In the genomic region with DNA sequence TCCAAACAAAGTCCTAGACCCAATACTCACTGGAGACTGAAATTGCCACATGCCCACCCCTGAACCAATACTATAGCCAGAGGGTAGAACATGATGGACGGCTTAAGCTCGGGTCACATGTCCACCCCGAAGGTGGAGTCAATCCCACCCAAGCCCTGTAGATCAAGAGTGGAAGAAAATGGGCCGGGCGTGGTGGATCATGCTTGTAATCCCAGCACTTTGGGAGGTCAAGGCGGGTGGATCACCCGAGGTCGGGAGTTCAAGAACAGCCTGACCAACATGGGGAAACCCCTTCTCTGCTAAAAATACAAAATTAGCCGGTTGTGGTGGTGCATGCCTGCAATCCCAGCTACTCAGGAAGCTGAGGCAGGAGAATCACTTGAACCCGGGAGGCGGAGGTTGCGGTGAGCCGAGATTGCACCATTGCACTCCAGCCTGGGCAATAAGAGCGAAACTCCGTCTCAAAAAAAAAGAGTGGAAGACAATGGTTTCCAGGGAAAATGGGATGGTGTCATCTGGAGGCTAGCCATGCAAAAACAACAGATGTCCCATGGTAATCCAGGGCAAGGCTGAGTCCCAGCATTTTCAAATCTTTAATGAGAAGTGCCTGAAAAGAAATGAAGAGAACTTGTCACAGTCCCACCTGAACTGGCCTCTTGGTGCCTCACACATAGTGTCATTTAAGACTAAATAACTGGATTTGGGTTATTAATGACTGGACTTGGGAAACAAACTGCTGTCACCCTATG, we compare ENCODE assay signal across 21 cellular contexts. TPM values are rescaled to one million over a fixed set of nuclear protein-coding genes. Genes with fewer than 3 reads are reported as not detected.
DNase-seq lines count a peak whose midpoint lies in the region; ATAC-seq and TF ChIP-seq lines count a peak whose summit lies in the region.
"Had no signal": no experiment of that assay in that cellular context is flagged by ENCODE, and none has a peak within 500 bp of the region (broad histone marks: within the 10 kb centered on the region; RNA-seq: fewer than 3 reads in every experiment).

No MANE protein-coding gene starts in this region.

- POLR2A ChIA-PET in PC-9 (lab: Charles Lee; ENCODE audit: unreplicated experiment), result no interaction called here

- no peaks in the 10 kb centered on the region for H4K20me1 ChIP-seq in PC-9 (ENCODE audit: insufficient read depth)

- H3K9me2 ChIP-seq in PC-9 (ENCODE audit: insufficient read depth), result no peaks in the 10 kb centered on the region

- no peaks in the 10 kb centered on the region for H3K4me1 ChIP-seq in PC-9 (replicated peaks; ENCODE audit: insufficient read depth)

- H2AFZ ChIP-seq in PC-9, result no peak overlapping the region

- CTCF ChIA-PET in PC-9 (lab: Charles Lee), result no interaction called here

- H3K27ac ChIP-seq in coronary artery (no peak overlapping the region), PC-9 (no peak overlapping the region)
- H3K27ac ChIP-seq: KMS-11, Peyer's patch had no signal

- no TSS peak for BruUV-seq in PC-9 (replicated peaks; lab: Mats Ljungman, UMichigan)

- H3K79me2 ChIP-seq in PC-9 (ENCODE audit: low read depth), result no peaks in the 10 kb centered on the region

- ATAC-seq in GM18868 (IDR thresholded peaks at IDR 0.05; ENCODE audit: unreplicated experiment), result no peak
- ATAC-seq: Right ventricle myocardium inferior had no signal

- no peaks in the 10 kb centered on the region for H3K36me3 ChIP-seq in PC-9 (ENCODE audit: low read depth)
- H3K36me3 ChIP-seq: Peyer's patch had no signal

- TF ChIP-seq CTCF in coronary artery (IDR thresholded peaks at IDR 0.05) (no peak), PC-9 (conservative IDR thresholded peaks at IDR 0.05) (no peak)

- intact Hi-C loops in PC-9 (cut with micrococcal nuclease; ENCODE audit: unreplicated experiment), result no loop called here

- no peak overlapping the region for H3K4me3 ChIP-seq in coronary artery
- H3K4me3 ChIP-seq in PC-9, result no peak overlapping the region
- H3K4me3 ChIP-seq: Peyer's patch had no signal

- H3K27me3 ChIP-seq in PC-9 (ENCODE audit: insufficient read depth, low read depth), result peaks cover 88% of the 10 kb centered on the region
- H3K27me3 ChIP-seq: Peyer's patch had no signal

- no peaks in the 10 kb centered on the region for H3F3A ChIP-seq in PC-9 (ENCODE audit: insufficient read depth, low read depth)

- no peak overlapping the region for H3K4me2 ChIP-seq in PC-9
- H3K4me2 ChIP-seq: KMS-11 had no signal

- DNase-seq in NCI-H1694 treated with DMSO at 0.1 percent for 48 hours (lab: John Stamatoyannopoulos, UW), result peak; percentile 66
- DNase-seq in NCI-H1694 (lab: John Stamatoyannopoulos, UW), result no peak
- peak; percentile 85 for DNase-seq in NCI-H82 (lab: John Stamatoyannopoulos, UW)
- peak; percentile 33 for DNase-seq in coronary artery (ENCODE audit: low spot score)
- DNase-seq in NCI-H2107 (lab: John Stamatoyannopoulos, UW), result no peak
- no peak for DNase-seq in PC-9
- DNase-seq in NCI-H187 (lab: John Stamatoyannopoulos, UW), result no peak
- DNase-seq: CD4-positive, alpha-beta memory T cell; DMS79 treated with DMSO at 0.1 percent for 48 hours; H9; NCI-H1092; NCI-H1436 treated with DMSO at 0.1 percent for 48 hours; NCI-H226; NCI-H526; Peyer's patch; SW 1271 had no signal

- no peaks in the 10 kb centered on the region for H3K9me3 ChIP-seq in PC-9 (ENCODE audit: insufficient read depth, low read depth)
- H3K9me3 ChIP-seq: Peyer's patch had no signal

RNA-seq across cellular contexts. Expression of a gene that starts 30.1 kb away (rescaled TPM):
- not detected in 2 replicates for total RNA-seq in PC-9 (2021)
- total RNA-seq: A172, H9, HT-29 had no signal

RNA-seq across cellular contexts. Expression of a gene that starts 54.4 kb away (rescaled TPM):
- total RNA-seq in PC-9 (2021), result not detected in 2 replicates
- total RNA-seq: A172 had no signal

RNA-seq across cellular contexts. Expression of a gene that starts 59.1 kb away (rescaled TPM):
- not detected in 2 replicates for total RNA-seq in PC-9 (2021)
- total RNA-seq: A172; CD4-positive, alpha-beta memory T cell; H9; HT-29; Peyer's patch had no signal

Comparison
In these comparisons a context has a peak if more than half of its experiments do, and no peak if none do; other contexts are left out.
1. DNase-seq: peak in NCI-H1694 treated with DMSO at 0.1 percent for 48 hours (single experiment), NCI-H82 (single experiment) and coronary artery (single experiment); none in NCI-H1694 (single experiment), NCI-H2107 (single experiment), PC-9 (0 of 2) and NCI-H187 (0 of 2).